Comparison of ENCODE assay signal across 1 cellular context in the genomic region with DNA sequence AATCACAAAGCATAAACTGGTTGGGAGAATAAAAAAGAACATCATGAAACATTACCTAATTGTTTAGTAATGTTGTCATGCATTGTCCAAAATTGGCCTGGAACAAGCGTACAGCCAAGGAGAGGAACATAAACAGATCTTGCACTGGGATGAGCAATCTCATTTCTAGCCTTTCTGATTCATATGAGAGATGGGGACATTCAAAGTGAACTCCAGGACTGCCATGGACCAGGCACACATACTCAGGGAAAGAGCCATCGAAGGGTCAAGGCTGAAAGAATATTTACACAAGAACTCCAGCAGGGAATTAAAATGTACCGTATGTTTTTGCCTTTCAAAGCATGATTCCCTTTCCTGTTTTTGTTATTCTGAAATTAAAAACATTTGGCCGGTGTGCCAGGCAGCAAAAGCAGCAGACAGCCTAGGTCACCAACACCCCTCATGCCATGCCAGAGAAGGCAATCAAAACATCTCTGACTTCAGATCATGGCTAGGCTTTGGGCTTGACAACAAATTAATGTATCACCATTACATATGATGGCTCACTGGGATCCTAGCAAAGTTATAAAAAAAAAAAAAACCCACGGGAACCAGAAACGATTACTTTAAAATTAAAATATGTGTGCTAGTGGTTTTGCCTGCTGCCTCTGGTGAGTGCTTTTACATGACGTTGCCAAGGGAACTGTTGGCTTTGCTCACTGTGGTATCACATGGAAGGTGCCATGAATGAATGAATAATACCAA.
A peak's percentile ranks its signal among the peaks of the same experiment; 100 is the strongest.
TF ChIP-seq lines count a peak whose summit lies in the region.

No MANE protein-coding gene starts in this region.

TF ChIP-seq in HepG2, 621 proteins besides CTCF, POLR2A, EP300 and RAD21 (continued from another document):
- TF ChIP-seq, protein P1, sequence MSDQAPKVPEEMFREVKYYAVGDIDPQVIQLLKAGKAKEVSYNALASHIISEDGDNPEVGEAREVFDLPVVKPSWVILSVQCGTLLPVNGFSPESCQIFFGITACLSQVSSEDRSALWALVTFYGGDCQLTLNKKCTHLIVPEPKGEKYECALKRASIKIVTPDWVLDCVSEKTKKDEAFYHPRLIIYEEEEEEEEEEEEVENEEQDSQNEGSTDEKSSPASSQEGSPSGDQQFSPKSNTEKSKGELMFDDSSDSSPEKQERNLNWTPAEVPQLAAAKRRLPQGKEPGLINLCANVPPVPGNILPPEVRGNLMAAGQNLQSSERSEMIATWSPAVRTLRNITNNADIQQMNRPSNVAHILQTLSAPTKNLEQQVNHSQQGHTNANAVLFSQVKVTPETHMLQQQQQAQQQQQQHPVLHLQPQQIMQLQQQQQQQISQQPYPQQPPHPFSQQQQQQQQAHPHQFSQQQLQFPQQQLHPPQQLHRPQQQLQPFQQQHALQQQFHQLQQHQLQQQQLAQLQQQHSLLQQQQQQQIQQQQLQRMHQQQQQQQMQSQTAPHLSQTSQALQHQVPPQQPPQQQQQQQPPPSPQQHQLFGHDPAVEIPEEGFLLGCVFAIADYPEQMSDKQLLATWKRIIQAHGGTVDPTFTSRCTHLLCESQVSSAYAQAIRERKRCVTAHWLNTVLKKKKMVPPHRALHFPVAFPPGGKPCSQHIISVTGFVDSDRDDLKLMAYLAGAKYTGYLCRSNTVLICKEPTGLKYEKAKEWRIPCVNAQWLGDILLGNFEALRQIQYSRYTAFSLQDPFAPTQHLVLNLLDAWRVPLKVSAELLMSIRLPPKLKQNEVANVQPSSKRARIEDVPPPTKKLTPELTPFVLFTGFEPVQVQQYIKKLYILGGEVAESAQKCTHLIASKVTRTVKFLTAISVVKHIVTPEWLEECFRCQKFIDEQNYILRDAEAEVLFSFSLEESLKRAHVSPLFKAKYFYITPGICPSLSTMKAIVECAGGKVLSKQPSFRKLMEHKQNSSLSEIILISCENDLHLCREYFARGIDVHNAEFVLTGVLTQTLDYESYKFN (CRISPR knock-in tag; conservative IDR thresholded peaks at IDR 0.05), result 0 out of 2 replicates have a peak, but pooled peaks have one; percentile 20
- TF ChIP-seq ZFP62 (CRISPR knock-in tag; IDR thresholded peaks at IDR 0.05) (no peak), ZKSCAN8 (CRISPR knock-in tag; IDR thresholded peaks at IDR 0.05; ENCODE audit: borderline replicate concordance) (no peak), RBM22 (optimal IDR thresholded peaks at IDR 0.05; ENCODE audit: low read length) (peak; percentile 50), RXRB (CRISPR knock-in tag; IDR thresholded peaks at IDR 0.05; ENCODE audit: borderline replicate concordance) (0 out of 2 replicates have a peak, but pooled peaks have one; percentile 11), RARA (CRISPR knock-in tag; IDR thresholded peaks at IDR 0.05) (peak; percentile 91)
- TF ChIP-seq, protein P2, sequence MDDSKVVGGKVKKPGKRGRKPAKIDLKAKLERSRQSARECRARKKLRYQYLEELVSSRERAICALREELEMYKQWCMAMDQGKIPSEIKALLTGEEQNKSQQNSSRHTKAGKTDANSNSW (CRISPR knock-in tag; IDR thresholded peaks at IDR 0.05; ENCODE audit: borderline replicate concordance), result no peak
